ENCODE assay signal across 8 cellular contexts in the genomic region with DNA sequence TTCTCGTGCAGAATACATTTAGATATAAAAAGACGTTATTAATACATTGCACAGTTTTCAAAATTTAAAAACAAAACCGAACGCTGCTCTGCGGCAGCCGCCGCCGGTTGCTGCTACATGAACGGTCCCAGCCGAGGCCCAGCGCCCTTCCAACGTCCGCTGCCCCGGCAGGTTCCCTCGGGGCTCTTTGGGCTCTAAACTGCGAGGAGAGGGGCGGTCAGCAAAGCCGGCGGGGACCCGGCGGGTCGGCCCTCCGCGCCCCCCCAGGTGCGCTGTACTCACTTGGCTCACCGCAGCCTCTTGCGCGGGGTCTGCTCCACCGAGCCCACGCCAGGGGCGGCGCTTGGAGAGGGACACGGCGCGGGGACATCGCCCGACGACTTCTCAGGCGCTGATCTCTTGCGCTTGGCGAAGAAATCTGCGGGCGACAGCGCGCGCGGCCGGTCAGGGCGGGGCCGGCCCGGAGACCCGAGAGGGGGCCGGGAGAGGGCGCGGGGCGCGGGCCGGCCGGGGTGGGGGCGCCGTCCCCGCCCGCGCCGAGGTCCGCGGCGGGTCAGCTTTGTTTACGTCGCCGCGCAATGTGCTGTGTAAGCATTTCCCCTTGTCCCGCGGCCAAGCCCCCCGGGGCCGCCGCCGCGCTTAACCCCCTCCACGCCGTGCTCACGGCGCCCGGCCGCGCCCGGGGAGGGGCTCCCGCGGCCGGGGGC. TPM values are rescaled to one million over a fixed set of nuclear protein-coding genes. Genes with fewer than 3 reads are reported as not detected.
DNase-seq lines count a peak whose midpoint lies in the region; ATAC-seq and TF ChIP-seq lines count a peak whose summit lies in the region.

No MANE protein-coding gene starts in this region.

- DNase-seq in activated naive CD4-positive, alpha-beta T cell treated with anti-CD3 and anti-CD28 coated beads for 36 hours, result no peak
- DNase-seq in upper lobe of right lung, result no peak
- DNase-seq in kidney tubule cell (ENCODE audit: low spot score), result no peak

- H3K27me3 Mint-ChIP-seq in activated naive CD4-positive, alpha-beta T cell treated with anti-CD3 and anti-CD28 coated beads, Interleukin-2, amount 50 U/mL, for 24 hours, result no peaks in the 10 kb centered on the region
- peaks cover 3% of the 10 kb centered on the region for H3K27me3 Mint-ChIP-seq in activated naive CD4-positive, alpha-beta T cell treated with anti-CD3 and anti-CD28 coated beads for 36 hours (ENCODE audit: low read depth)
- H3K27me3 Mint-ChIP-seq in dendritic cell treated with granulocyte-macrophage colony-stimulating factor and Interleukin-4, amounts not matched to agents 40 ng/mL and 50 ng/mL, for 4 days, result peaks cover 75% of the 10 kb centered on the region

- no peaks in the 10 kb centered on the region for H3K36me3 Mint-ChIP-seq in activated naive CD4-positive, alpha-beta T cell treated with anti-CD3 and anti-CD28 coated beads, Interleukin-2, amount 50 U/mL, for 24 hours
- no peaks in the 10 kb centered on the region for H3K36me3 Mint-ChIP-seq in activated naive CD4-positive, alpha-beta T cell treated with anti-CD3 and anti-CD28 coated beads for 36 hours (ENCODE audit: low read depth)
- H3K36me3 Mint-ChIP-seq in dendritic cell treated with granulocyte-macrophage colony-stimulating factor and Interleukin-4, amounts not matched to agents 40 ng/mL and 50 ng/mL, for 4 days (ENCODE audit: low read depth), result peaks cover 6% of the 10 kb centered on the region

- H3K4me3 Mint-ChIP-seq in activated naive CD4-positive, alpha-beta T cell treated with anti-CD3 and anti-CD28 coated beads, Interleukin-2, amount 50 U/mL, for 24 hours, result peak overlapping the region; percentile 81
- no peak overlapping the region for H3K4me3 Mint-ChIP-seq in activated naive CD4-positive, alpha-beta T cell treated with anti-CD3 and anti-CD28 coated beads for 36 hours
- peak overlapping the region; percentile 63 for H3K4me3 Mint-ChIP-seq in dendritic cell treated with granulocyte-macrophage colony-stimulating factor and Interleukin-4, amounts not matched to agents 40 ng/mL and 50 ng/mL, for 4 days

- CTCF ChIA-PET in activated naive CD4-positive, alpha-beta T cell treated with anti-CD3 and anti-CD28 coated beads for 36 hours (lab: Charles Lee), result interaction anchor here (0.7 to 11.3 kb wide), 4 partner anchors 9 to 350 kb away, joined by 3 to 280 read pairs (median 4); no protein-coding TSS in a partner anchor

- ATAC-seq in upper lobe of right lung (peak; percentile 1), HG03460 (IDR thresholded peaks at IDR 0.05; ENCODE audit: unreplicated experiment) (no peak), GM21360 (IDR thresholded peaks at IDR 0.05; ENCODE audit: unreplicated experiment) (no peak)

- WGBS in mesodermal cell (ENCODE audit: insufficient coverage in 2 of 2), 2 experiments, result 2% methylated on average over 62 to 84 of the region's 90 CpGs

- H3K36me3 ChIP-seq in mesodermal cell (ENCODE audit: control insufficient read depth, insufficient read depth, low read length) (peaks cover 10% of the 10 kb centered on the region), upper lobe of right lung (no peaks in the 10 kb centered on the region)

- peaks cover 16% of the 10 kb centered on the region for H3K4me1 ChIP-seq in mesodermal cell (ENCODE audit: control insufficient read depth, insufficient read depth, low read length, poor library complexity, severe bottlenecking)
- H3K4me1 ChIP-seq in upper lobe of right lung, result peaks cover 12% of the 10 kb centered on the region

- H3K9me3 ChIP-seq in mesodermal cell (ENCODE audit: control insufficient read depth, low read length) (no peaks in the 10 kb centered on the region), upper lobe of right lung (no peaks in the 10 kb centered on the region)

- H3K9me3 Mint-ChIP-seq in activated naive CD4-positive, alpha-beta T cell treated with anti-CD3 and anti-CD28 coated beads, Interleukin-2, amount 50 U/mL, for 24 hours, result no peaks in the 10 kb centered on the region
- no peaks in the 10 kb centered on the region for H3K9me3 Mint-ChIP-seq in activated naive CD4-positive, alpha-beta T cell treated with anti-CD3 and anti-CD28 coated beads for 36 hours
- peaks cover 8% of the 10 kb centered on the region for H3K9me3 Mint-ChIP-seq in dendritic cell treated with granulocyte-macrophage colony-stimulating factor and Interleukin-4, amounts not matched to agents 40 ng/mL and 50 ng/mL, for 4 days

- intact Hi-C loops in activated naive CD4-positive, alpha-beta T cell treated with anti-CD3 and anti-CD28 coated beads for 36 hours (cut with micrococcal nuclease), result no loop called here
- intact Hi-C loops in dendritic cell treated with granulocyte-macrophage colony-stimulating factor and Interleukin-4, amounts not matched to agents 40 ng/mL and 50 ng/mL, for 4 days (cut with micrococcal nuclease), result loop anchor here (10.0 kb wide), 2 partner anchors 189 to 579 kb away; a partner anchor contains a TSS
- intact Hi-C loops in upper lobe of right lung (cut with DNase I), result loop anchor here (10.0 kb wide), 1 partner anchor 79 kb away; no protein-coding TSS in a partner anchor

- H3K27ac Mint-ChIP-seq in activated naive CD4-positive, alpha-beta T cell treated with anti-CD3 and anti-CD28 coated beads, Interleukin-2, amount 50 U/mL, for 24 hours, result no peak overlapping the region
- no peak overlapping the region for H3K27ac Mint-ChIP-seq in activated naive CD4-positive, alpha-beta T cell treated with anti-CD3 and anti-CD28 coated beads for 36 hours
- H3K27ac Mint-ChIP-seq in dendritic cell treated with granulocyte-macrophage colony-stimulating factor and Interleukin-4, amounts not matched to agents 40 ng/mL and 50 ng/mL, for 4 days, result no peak overlapping the region

- H3K4me1 Mint-ChIP-seq in activated naive CD4-positive, alpha-beta T cell treated with anti-CD3 and anti-CD28 coated beads, Interleukin-2, amount 50 U/mL, for 24 hours, result peaks cover 17% of the 10 kb centered on the region
- no peaks in the 10 kb centered on the region for H3K4me1 Mint-ChIP-seq in activated naive CD4-positive, alpha-beta T cell treated with anti-CD3 and anti-CD28 coated beads for 36 hours (ENCODE audit: low read depth)
- H3K4me1 Mint-ChIP-seq in dendritic cell treated with granulocyte-macrophage colony-stimulating factor and Interleukin-4, amounts not matched to agents 40 ng/mL and 50 ng/mL, for 4 days (ENCODE audit: low read depth), result peaks cover 11% of the 10 kb centered on the region

- no peaks in the 10 kb centered on the region for H3K27me3 ChIP-seq in upper lobe of right lung

- H3K4me3 ChIP-seq in mesodermal cell (ENCODE audit: extremely low read depth, insufficient read depth, low read length, poor library complexity, severe bottlenecking) (peak overlapping the region; percentile 75), upper lobe of right lung (peak overlapping the region; percentile 70)

- TF ChIP-seq CTCF in upper lobe of right lung (IDR thresholded peaks at IDR 0.05), result no peak

- H3K27ac ChIP-seq in mesodermal cell (ENCODE audit: low read depth, low read length, severe bottlenecking), result peak overlapping the region; percentile 45
- H3K27ac ChIP-seq in upper lobe of right lung, result peak overlapping the region; percentile 86

RNA-seq across cellular contexts. Expression of a gene that starts 1.7 kb away (rescaled TPM):
- total RNA-seq in activated naive CD4-positive, alpha-beta T cell treated with anti-CD3 and anti-CD28 coated beads for 36 hours, result under 1 TPM; 0.17 to 0.26 TPM
- polyA plus RNA-seq in mesodermal cell (2013, experiment 1 of 2), result 126 TPM
- 129 TPM for polyA plus RNA-seq in mesodermal cell (2013, experiment 2 of 2)
- total RNA-seq in upper lobe of right lung, result 42.1 TPM

RNA-seq across cellular contexts. Expression of a gene that starts 45.4 kb away (rescaled TPM):
- total RNA-seq in activated naive CD4-positive, alpha-beta T cell treated with anti-CD3 and anti-CD28 coated beads for 36 hours, result 1 to 10 TPM; 2.8 to 3.6 TPM
- polyA plus RNA-seq in mesodermal cell (2013, experiment 1 of 2), result 66.5 TPM
- polyA plus RNA-seq in mesodermal cell (2013, experiment 2 of 2), result 50.0 TPM
- 15.5 TPM for total RNA-seq in upper lobe of right lung

Comparison
In these comparisons a context has a peak if more than half of its experiments do, and no peak if none do; other contexts are left out.
1. RNA of a gene that starts 1.7 kb away (total RNA-seq): 42.1 TPM in upper lobe of right lung (single experiment); 0.17 to 0.26 TPM in activated naive CD4-positive, alpha-beta T cell treated with anti-CD3 and anti-CD28 coated beads for 36 hours; every median in the first group is over 10 times any median in the second.